In genomic region chrX:13473666-13474516, GRCh38 we compare ENCODE assay signal across 8 cellular contexts.
DNase-seq lines count a peak whose midpoint lies in the region; ATAC-seq and TF ChIP-seq lines count a peak whose summit lies in the region.

No MANE protein-coding gene starts in this region.

- peaks cover 0 to 15% of the 10 kb centered on the region in 2 donors for H3K27me3 Mint-ChIP-seq in stimulated activated naive B cell treated with anti-CD40 and anti-IgM and Interleukin-4, amounts not matched to agents 10 μg/mL and 1 μg/mL and 100 μg/mL, for 72 hours
- no peaks in the 10 kb centered on the region for H3K27me3 Mint-ChIP-seq in mesothelial cell of epicardium (ENCODE audit: low read depth)

- H3K4me3 Mint-ChIP-seq in stimulated activated naive B cell treated with anti-CD40 and anti-IgM and Interleukin-4, amounts not matched to agents 10 μg/mL and 1 μg/mL and 100 μg/mL, for 72 hours, result peak overlapping the region; percentile 79 to 80
- no peak overlapping the region for H3K4me3 Mint-ChIP-seq in mesothelial cell of epicardium

- peak overlapping the region; percentile 78 for H3K27ac ChIP-seq in SJCRH30

- no peaks in the 10 kb centered on the region for H3K36me3 ChIP-seq in SJCRH30

- DNase-seq in SJCRH30 (peak; percentile 63 to 81), fibroblast of the aortic adventitia (ENCODE audit: low read depth) (peak; percentile 37), mesothelial cell of epicardium (ENCODE audit: low spot score in 2 of 2, unreplicated experiment in 2 of 2) (no peak), NCI-H2171 (lab: John Stamatoyannopoulos, UW) (no peak), NCI-H2029 treated with DMSO at 0.1 percent for 48 hours (lab: John Stamatoyannopoulos, UW) (no peak)
- DNase-seq in stimulated activated naive B cell treated with anti-CD40 and anti-IgM and Interleukin-4, amounts not matched to agents 10 μg/mL and 1 μg/mL and 100 μg/mL, for 72 hours, result peak; percentile 34

- no peaks in the 10 kb centered on the region for H3K27me3 ChIP-seq in SJCRH30

- H3K9me3 ChIP-seq in SJCRH30 (replicated peaks), result no peaks in the 10 kb centered on the region

- peak overlapping the region; percentile 96 for H3K27ac Mint-ChIP-seq in stimulated activated naive B cell treated with anti-CD40 and anti-IgM and Interleukin-4, amounts not matched to agents 10 μg/mL and 1 μg/mL and 100 μg/mL, for 72 hours
- no peak overlapping the region for H3K27ac Mint-ChIP-seq in mesothelial cell of epicardium

- peaks cover 15 to 38% of the 10 kb centered on the region in 2 donors for H3K4me1 Mint-ChIP-seq in stimulated activated naive B cell treated with anti-CD40 and anti-IgM and Interleukin-4, amounts not matched to agents 10 μg/mL and 1 μg/mL and 100 μg/mL, for 72 hours
- peaks cover 2% of the 10 kb centered on the region for H3K4me1 Mint-ChIP-seq in mesothelial cell of epicardium

- H3K9me3 Mint-ChIP-seq in stimulated activated naive B cell treated with anti-CD40 and anti-IgM and Interleukin-4, amounts not matched to agents 10 μg/mL and 1 μg/mL and 100 μg/mL, for 72 hours, result no peaks in the 10 kb centered on the region
- H3K9me3 Mint-ChIP-seq in mesothelial cell of epicardium, result peaks cover 28% of the 10 kb centered on the region

- peak; percentile 78 for ATAC-seq in GM21576 (IDR thresholded peaks at IDR 0.05; ENCODE audit: unreplicated experiment)
- peak; percentile 92 to 96 for ATAC-seq in stimulated activated naive B cell treated with anti-CD40 and anti-IgM and Interleukin-4, amounts not matched to agents 10 μg/mL and 1 μg/mL and 100 μg/mL, for 72 hours (replicated peaks)

- peaks cover 71% of the 10 kb centered on the region for H3K4me1 ChIP-seq in SJCRH30

- TF ChIP-seq CTCF in GM12875 (IDR thresholded peaks at IDR 0.05; ENCODE audit: borderline replicate concordance, insufficient read depth, low read depth, low read length), result no peak
- no peak for TF ChIP-seq CTCF in fibroblast of the aortic adventitia (IDR thresholded peaks at IDR 0.05; ENCODE audit: insufficient read depth, low read length)
- TF ChIP-seq CTCF in mesothelial cell of epicardium (IDR thresholded peaks at IDR 0.05; ENCODE audit: unreplicated experiment), result no peak

- H3K4me3 ChIP-seq in GM12875 (ENCODE audit: low read depth, low read length), result peak overlapping the region; percentile 0
- peak overlapping the region; percentile 10; the same call in 1 of the 2 replicates for H3K4me3 ChIP-seq in SJCRH30
- H3K4me3 ChIP-seq in fibroblast of the aortic adventitia (ENCODE audit: low read depth, low read length), result no peak overlapping the region

- H3K36me3 Mint-ChIP-seq in stimulated activated naive B cell treated with anti-CD40 and anti-IgM and Interleukin-4, amounts not matched to agents 10 μg/mL and 1 μg/mL and 100 μg/mL, for 72 hours, result no peaks in the 10 kb centered on the region
- no peaks in the 10 kb centered on the region for H3K36me3 Mint-ChIP-seq in mesothelial cell of epicardium

Comparison
In these comparisons a context has a peak if more than half of its experiments do, and no peak if none do; other contexts are left out.
1. DNase-seq: peak in SJCRH30 (2 of 2), fibroblast of the aortic adventitia (single experiment) and stimulated activated naive B cell treated with anti-CD40 and anti-IgM and Interleukin-4, amounts not matched to agents 10 μg/mL and 1 μg/mL and 100 μg/mL, for 72 hours (single experiment); none in mesothelial cell of epicardium (0 of 2), NCI-H2171 (single experiment) and NCI-H2029 treated with DMSO at 0.1 percent for 48 hours (single experiment).